7 cellular contexts compared by ENCODE assay signal in the genomic region with DNA sequence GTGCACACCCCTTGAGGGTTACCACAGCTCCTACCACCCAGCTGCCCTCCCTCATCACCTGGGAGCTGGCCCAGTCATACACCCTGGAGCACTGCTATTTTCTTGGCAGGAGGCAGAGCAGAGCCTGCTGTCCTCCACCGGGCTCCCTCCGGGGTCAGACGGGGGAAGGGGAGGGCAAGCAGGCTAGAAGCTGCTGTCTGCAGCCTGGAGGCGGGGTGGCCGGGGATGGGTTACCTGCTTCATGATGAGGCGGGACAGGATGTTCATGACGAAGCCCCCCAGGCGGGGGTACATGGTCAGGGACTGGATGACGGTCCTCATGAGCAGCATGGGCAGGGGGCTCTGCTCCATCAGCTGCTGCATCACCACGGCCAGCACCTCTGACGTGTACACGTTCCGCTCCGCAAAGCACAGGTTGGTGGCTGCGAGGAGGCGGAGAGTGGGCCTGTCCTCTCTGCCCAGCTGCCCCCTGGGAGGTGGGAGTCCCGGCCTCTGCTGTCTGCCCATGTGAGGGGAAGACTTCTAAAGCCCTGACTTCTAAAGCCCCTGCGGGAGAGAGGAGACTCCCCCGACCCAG. TPM values are rescaled to one million over a fixed set of nuclear protein-coding genes. Genes with fewer than 3 reads are reported as not detected.
DNase-seq lines count a peak whose midpoint lies in the region; ATAC-seq and TF ChIP-seq lines count a peak whose summit lies in the region.
"Had no signal": no experiment of that assay in that cellular context is flagged by ENCODE, and none has a peak within 500 bp of the region (broad histone marks: within the 10 kb centered on the region; RNA-seq: fewer than 3 reads in every experiment).

No MANE protein-coding gene starts in this region.

- POLR2A ChIA-PET in HCT116 (lab: Charles Lee) (no interaction called here), Panc1 (lab: Charles Lee) (interaction anchor here (0.5 kb wide), 1 partner anchor 1080 kb away, joined by 3 read pairs; no protein-coding TSS in a partner anchor)

- TF ChIP-seq CTCF in HCT116 (IDR thresholded peaks at IDR 0.05 in 2 of 3, conservative IDR thresholded peaks at IDR 0.05 in 1 of 3; ENCODE audit: borderline replicate concordance in 1 of 3, insufficient read depth in 1 of 3, low read depth in 2 of 3, low read length in 2 of 3) (no peak), Panc1 (IDR thresholded peaks at IDR 0.05) (no peak), left lung (IDR thresholded peaks at IDR 0.05) (no peak), lower leg skin (IDR thresholded peaks at IDR 0.05) (no peak)

- no peaks in the 10 kb centered on the region for H3K79me2 ChIP-seq in HCT116 (ENCODE audit: insufficient read depth, low read length)

- intact Hi-C loops in HCT116 (cut with micrococcal nuclease): loop anchor here (1.0 kb wide), 2 partner anchors 65 to 259 kb away; no protein-coding TSS in a partner anchor
- intact Hi-C loops in Panc1 (cut with micrococcal nuclease; ENCODE audit: unreplicated experiment): no loop called here
- intact Hi-C loops in left lung (cut with DNase I): no loop called here
- intact Hi-C loops in lower leg skin (cut with DNase I; ENCODE audit: low total_unique reads): no loop called here

- ATAC-seq in HCT116: peak; percentile 16
- ATAC-seq in Panc1: peak; percentile 31
- ATAC-seq in left lung: peak; percentile 4
- no peak for ATAC-seq in HG03045 (IDR thresholded peaks at IDR 0.05; ENCODE audit: unreplicated experiment)

- H3K27ac ChIP-seq in HCT116 (ENCODE audit: low read depth, low read length): peak overlapping the region; percentile 50; the same call in 1 of the 2 replicates
- H3K27ac ChIP-seq in Panc1 (ENCODE audit: low read length): no peak overlapping the region
- H3K27ac ChIP-seq in left lung: no peak overlapping the region

- peaks cover 3 to 11% of the 10 kb centered on the region in 2 experiments; a peak in 3 of 4 replicates for H3K4me1 ChIP-seq in HCT116 (ENCODE audit: control insufficient read depth in 1 of 2, insufficient read depth in 2 of 2, low read length in 2 of 2)
- H3K4me1 ChIP-seq in Panc1 (ENCODE audit: control insufficient read depth, insufficient read depth, low read length): no peaks in the 10 kb centered on the region
- peaks cover 0 to 10% of the 10 kb centered on the region in 2 donors for H3K4me1 ChIP-seq in left lung

- 60 to 75% methylated on average over 11 to 19 of the region's 19 CpGs for WGBS in lower leg skin, 2 donors

- CTCF ChIA-PET in HCT116 (lab: Charles Lee): interaction anchor here (0.8 to 3.8 kb wide), 11 partner anchors 11 to 260 kb away, joined by 4 to 26 read pairs (median 15); partner anchors contain the start of genes DMPK, FOXA3, MYPOP and SIX5
- CTCF ChIA-PET in Panc1 (lab: Charles Lee): interaction anchor here (0.5 to 1.5 kb wide), 3 partner anchors 64 to 126 kb away, joined by 3 to 6 read pairs (median 4); partner anchors contain the start of genes QPCTL and SNRPD2

- no TSS peak for BruUV-seq in HCT116 (replicated peaks; lab: Mats Ljungman, UMichigan)
- BruUV-seq in Panc1 (replicated peaks; lab: Mats Ljungman, UMichigan): no TSS peak

- no peaks in the 10 kb centered on the region for H3K9me3 ChIP-seq in HCT116 (ENCODE audit: control insufficient read depth in 1 of 2, insufficient read depth in 1 of 2, low read depth in 1 of 2, low read length in 2 of 2)
- H3K9me3 ChIP-seq in Panc1 (ENCODE audit: control insufficient read depth, insufficient read depth, low read depth, low read length): no peaks in the 10 kb centered on the region
- H3K9me3 ChIP-seq in left lung: no peaks in the 10 kb centered on the region

- H3K4me3 ChIP-seq in HCT116 (replicated peaks in 1 of 2; ENCODE audit: low read depth in 1 of 2, low read length in 2 of 2) (no peak overlapping the region), Panc1 (ENCODE audit: low read depth in 2 of 2, low read length in 2 of 2) (no peak overlapping the region), left lung (no peak overlapping the region), lower leg skin (ENCODE audit: low read depth, poor library complexity, severe bottlenecking) (no peak overlapping the region)

- TF ChIP-seq POLR2A in HCT116 (IDR thresholded peaks at IDR 0.05; ENCODE audit: borderline replicate concordance, extremely low read depth, insufficient read depth, insufficient read length) (no peak), lower leg skin (IDR thresholded peaks at IDR 0.05) (no peak)

- RAD21 ChIA-PET in HCT116 (lab: Charles Lee; ENCODE audit: low non-redundant PET in 1 of 2, low total read pairs in 2 of 2, uncharacterized antibody in 2 of 2, unreplicated experiment in 2 of 2): no interaction called here

- no peak for TF ChIP-seq RAD21 in HCT116 (IDR thresholded peaks at IDR 0.05; ENCODE audit: low read depth)

- no peak overlapping the region for H3K4me2 ChIP-seq in HCT116 (ENCODE audit: low read length)

- H3K9me2 ChIP-seq in HCT116 (ENCODE audit: insufficient read depth): no peaks in the 10 kb centered on the region

- H3K36me3 ChIP-seq in HCT116 (ENCODE audit: control insufficient read depth in 1 of 2, insufficient read depth in 2 of 2, low read length in 2 of 2) (peaks cover 9 to 13% of the 10 kb centered on the region in 2 experiments; a peak in 3 of 4 replicates), Panc1 (ENCODE audit: control insufficient read depth, insufficient read depth, low read length) (no peaks in the 10 kb centered on the region), left lung (peaks cover 0 to 52% of the 10 kb centered on the region in 2 donors)

- DNase-seq in HCT116 (ENCODE audit: low read depth, low spot score) (no peak), Panc1 (ENCODE audit: low read depth, low spot score) (no peak), left lung (peak in 1 of 2 donors; percentile 83), RPMI8226 (no peak), lower leg skin (ENCODE audit: low spot score in 2 of 2) (no peak)

- H3K27me3 ChIP-seq in HCT116 (ENCODE audit: insufficient read depth, low read length): no peaks in the 10 kb centered on the region
- H3K27me3 ChIP-seq in Panc1 (ENCODE audit: control insufficient read depth, insufficient read depth, low read length): no peaks in the 10 kb centered on the region
- peaks cover 0 to 36% of the 10 kb centered on the region in 2 donors for H3K27me3 ChIP-seq in left lung

- no peaks in the 10 kb centered on the region for H4K20me1 ChIP-seq in HCT116 (ENCODE audit: insufficient read depth)

- no peak overlapping the region for H2AFZ ChIP-seq in HCT116 (ENCODE audit: low read depth, low read length, poor library complexity, severe bottlenecking)

- in situ Hi-C loops in Panc1 (cut with HindIII; ENCODE audit: low pct_unique_long_range_greater_than_20kb, low sequenced_read_pairs): no loop called here

- H3K9ac ChIP-seq in HCT116 (ENCODE audit: low read length): no peak overlapping the region

TF ChIP-seq in HCT116, 20 proteins besides CTCF, POLR2A, EP300 and RAD21 (continues in another document):
- TF ChIP-seq EGR1 (IDR thresholded peaks at IDR 0.05; ENCODE audit: low read depth): no peak
- TF ChIP-seq POLR2AphosphoS5 (IDR thresholded peaks at IDR 0.05; ENCODE audit: low read depth, low read length): no peak
- no peak for TF ChIP-seq SIN3A (IDR thresholded peaks at IDR 0.05; ENCODE audit: low read depth)
- TF ChIP-seq JUND (IDR thresholded peaks at IDR 0.05): no peak
- TF ChIP-seq YY1 (IDR thresholded peaks at IDR 0.05; ENCODE audit: extremely low read depth, insufficient replicate concordance, low read depth, low read length): no peak
- no peak for TF ChIP-seq TCF7L2 (IDR thresholded peaks at IDR 0.05; ENCODE audit: borderline replicate concordance, extremely low read depth, insufficient read depth, insufficient read length)

RNA-seq across cellular contexts. Expression of gene RSPH6A, which starts 2.7 kb away (rescaled TPM):
- 0.57 TPM for total RNA-seq in HCT116 (2021; ENCODE audit: unreplicated experiment)
- polyA plus RNA-seq in HCT116 (2012): not detected in 2 replicates
- total RNA-seq in Panc1 (2021; ENCODE audit: unreplicated experiment): not detected
- not detected for polyA plus RNA-seq in Panc1 (2012; ENCODE audit: insufficient read length)
- total RNA-seq in left lung: under 1 TPM in 1 of 2 donors, not detected in 1; 0.13 TPM
- not detected for total RNA-seq in lower leg skin

RNA-seq across cellular contexts. Expression of gene DMWD, which starts 25.2 kb away (rescaled TPM):
- total RNA-seq in HCT116 (2021; ENCODE audit: unreplicated experiment) (56.8 TPM), Panc1 (2021; ENCODE audit: unreplicated experiment) (64.6 TPM), left lung (10 to 100 TPM; 49.0 to 49.3 TPM), lower leg skin (10 to 100 TPM; 20.0 to 31.0 (median 28.0) TPM)
- 28.1 and 28.5 TPM in 2 replicates for polyA plus RNA-seq in HCT116 (2012)
- polyA plus RNA-seq in Panc1 (2012; ENCODE audit: insufficient read length): 40.8 TPM

RNA-seq across cellular contexts. Expression of gene DMPK, which starts 35.5 kb away (rescaled TPM):
- total RNA-seq in HCT116 (2021; ENCODE audit: unreplicated experiment): 52.5 TPM
- polyA plus RNA-seq in HCT116 (2012): 38.1 and 47.9 TPM in 2 replicates
- total RNA-seq in Panc1 (2021; ENCODE audit: unreplicated experiment): 119 TPM
- 151 TPM for polyA plus RNA-seq in Panc1 (2012; ENCODE audit: insufficient read length)
- 10 to 100 TPM; 44.6 to 50.0 TPM for total RNA-seq in left lung
- 10 to 100 TPM in 3 of 4 donors, 1 to 10 TPM in 1; 8.8 to 20.2 (median 13.8) TPM for total RNA-seq in lower leg skin

RNA-seq across cellular contexts. Expression of gene SYMPK, which starts 45.1 kb away (rescaled TPM):
- 117 TPM for total RNA-seq in HCT116 (2021; ENCODE audit: unreplicated experiment)
- polyA plus RNA-seq in HCT116 (2012): 97.3 and 102 TPM in 2 replicates
- total RNA-seq in Panc1 (2021; ENCODE audit: unreplicated experiment): 47.7 TPM
- 46.6 TPM for polyA plus RNA-seq in Panc1 (2012; ENCODE audit: insufficient read length)
- 10 to 100 TPM; 69.0 to 69.3 TPM for total RNA-seq in left lung
- total RNA-seq in lower leg skin: 10 to 100 TPM; 30.3 to 62.8 (median 46.6) TPM

RNA-seq across cellular contexts. Expression of gene FOXA3, which starts 46.3 kb away (rescaled TPM):
- total RNA-seq in HCT116 (2021; ENCODE audit: unreplicated experiment) (5.8 TPM), Panc1 (2021; ENCODE audit: unreplicated experiment) (0.26 TPM), left lung (1 to 10 TPM in 1 of 2 donors, under 1 TPM in 1; 0.45 to 1.6 TPM), lower leg skin (under 1 TPM in 1 of 4 donors, not detected in 3; 0.12 TPM)
- polyA plus RNA-seq in HCT116 (2012): 6.5 and 7.2 TPM in 2 replicates
- polyA plus RNA-seq in Panc1 (2012; ENCODE audit: insufficient read length): 0.22 TPM
- total RNA-seq: activated CD4-positive, alpha-beta memory T cell treated with anti-CD3 and anti-CD28 coated beads, Interleukin-2, amount 10 ng/mL, durations not matched to agents 7 days and 5 days had no signal
